Comparison of ENCODE assay signal across 26 cellular contexts in the genomic region with DNA sequence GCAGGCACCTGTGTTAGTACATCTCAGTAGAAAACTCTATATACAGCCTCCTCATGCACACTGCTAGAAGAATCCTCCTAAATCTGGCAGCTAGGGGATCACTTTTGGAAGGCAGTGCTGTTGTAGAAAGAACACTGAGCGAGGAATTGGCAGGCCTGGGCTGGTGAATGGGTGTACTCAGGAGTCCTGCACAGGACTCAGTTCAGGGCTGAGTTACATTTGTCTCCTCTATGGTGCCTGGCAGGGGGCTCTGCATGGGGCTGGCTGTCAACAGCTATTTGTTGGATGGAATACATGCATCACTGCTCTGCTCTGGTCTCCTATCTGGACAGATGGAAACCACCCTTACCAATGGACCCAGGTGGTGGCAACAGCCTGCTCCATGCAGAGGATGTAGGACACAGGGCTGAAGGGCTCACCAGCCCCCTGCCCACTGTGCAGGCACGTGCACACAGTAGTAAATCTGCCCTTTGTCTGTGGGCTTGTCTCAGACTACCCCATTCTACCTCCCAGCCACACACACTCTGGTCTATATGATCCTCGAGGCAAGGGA.
DNase-seq lines count a peak whose midpoint lies in the region; ATAC-seq and TF ChIP-seq lines count a peak whose summit lies in the region.
"Had no signal": no experiment of that assay in that cellular context is flagged by ENCODE, and none has a peak within 500 bp of the region (broad histone marks: within the 10 kb centered on the region; RNA-seq: fewer than 3 reads in every experiment).

No MANE protein-coding gene starts in this region.

- no peak overlapping the region for H3K4me2 ChIP-seq in PC-9

- POLR2A ChIA-PET in activated CD8-positive, alpha-beta T cell treated with anti-CD3 and anti-CD28 coated beads, Interleukin-2, amount 10 ng/mL, durations not matched to agents 7 days and 5 days (lab: Charles Lee) = no interaction called here
- POLR2A ChIA-PET in activated CD8-positive, alpha-beta T cell treated with anti-CD3 and anti-CD28 coated beads for 36 hours (lab: Charles Lee) = interaction anchor here (0.6 kb wide), 1 partner anchor 9 kb away, joined by 3 read pairs; no protein-coding TSS in a partner anchor
- POLR2A ChIA-PET in T-cell (lab: Charles Lee) = no interaction called here
- POLR2A ChIA-PET in naive thymus-derived CD4-positive, alpha-beta T cell (lab: Charles Lee) = no interaction called here
- POLR2A ChIA-PET in PC-9 (lab: Charles Lee; ENCODE audit: unreplicated experiment) = no interaction called here

- no peak for TF ChIP-seq CTCF in activated CD8-positive, alpha-beta T cell treated with anti-CD3 and anti-CD28 coated beads for 36 hours (IDR thresholded peaks at IDR 0.05)
- no peak for TF ChIP-seq CTCF in PC-9 (conservative IDR thresholded peaks at IDR 0.05)

- H3K4me1 Mint-ChIP-seq in activated CD8-positive, alpha-beta T cell treated with anti-CD3 and anti-CD28 coated beads, Interleukin-2, amount 10 ng/mL, durations not matched to agents 7 days and 5 days (ENCODE audit: low read depth) = peaks cover 30% of the 10 kb centered on the region
- peaks cover 20% of the 10 kb centered on the region for H3K4me1 Mint-ChIP-seq in activated CD8-positive, alpha-beta T cell treated with anti-CD3 and anti-CD28 coated beads for 36 hours (ENCODE audit: low read depth)
- peaks cover 30 to 37% (median 36%) of the 10 kb centered on the region in 3 donors for H3K4me1 Mint-ChIP-seq in T-cell
- peaks cover 19 to 33% (median 31%) of the 10 kb centered on the region in 7 donors for H3K4me1 Mint-ChIP-seq in naive thymus-derived CD4-positive, alpha-beta T cell

- intact Hi-C loops in activated CD8-positive, alpha-beta T cell treated with anti-CD3 and anti-CD28 coated beads for 36 hours (cut with micrococcal nuclease) = no loop called here
- intact Hi-C loops in naive thymus-derived CD4-positive, alpha-beta T cell (cut with micrococcal nuclease) = loop anchor here (10.0 kb wide), 4 partner anchors 248 to 758 kb away; a partner anchor contains a TSS
- intact Hi-C loops in aorta (cut with DNase I) = no loop called here
- intact Hi-C loops in PC-9 (cut with micrococcal nuclease; ENCODE audit: unreplicated experiment) = no loop called here

- H3K9me2 ChIP-seq in PC-9 (ENCODE audit: insufficient read depth) = no peaks in the 10 kb centered on the region

- no peaks in the 10 kb centered on the region for H3K36me3 Mint-ChIP-seq in activated CD8-positive, alpha-beta T cell treated with anti-CD3 and anti-CD28 coated beads, Interleukin-2, amount 10 ng/mL, durations not matched to agents 7 days and 5 days (ENCODE audit: low read depth)
- no peaks in the 10 kb centered on the region for H3K36me3 Mint-ChIP-seq in activated CD8-positive, alpha-beta T cell treated with anti-CD3 and anti-CD28 coated beads for 36 hours (ENCODE audit: low read depth)
- no peaks in the 10 kb centered on the region for H3K36me3 Mint-ChIP-seq in T-cell
- H3K36me3 Mint-ChIP-seq in naive thymus-derived CD4-positive, alpha-beta T cell = no peaks in the 10 kb centered on the region
- H3K36me3 Mint-ChIP-seq: activated naive CD4-positive, alpha-beta T cell treated with anti-CD3 and anti-CD28 coated beads, Interleukin-2, amount 50 U/mL, for 72 hours; brain had no signal

- no peaks in the 10 kb centered on the region for H3K27me3 Mint-ChIP-seq in activated CD8-positive, alpha-beta T cell treated with anti-CD3 and anti-CD28 coated beads, Interleukin-2, amount 10 ng/mL, durations not matched to agents 7 days and 5 days (ENCODE audit: low read depth)
- H3K27me3 Mint-ChIP-seq in activated CD8-positive, alpha-beta T cell treated with anti-CD3 and anti-CD28 coated beads for 36 hours = no peaks in the 10 kb centered on the region
- no peaks in the 10 kb centered on the region for H3K27me3 Mint-ChIP-seq in T-cell
- no peaks in the 10 kb centered on the region for H3K27me3 Mint-ChIP-seq in naive thymus-derived CD4-positive, alpha-beta T cell
- H3K27me3 Mint-ChIP-seq: brain had no signal

- CTCF ChIA-PET in activated CD8-positive, alpha-beta T cell treated with anti-CD3 and anti-CD28 coated beads, Interleukin-2, amount 10 ng/mL, durations not matched to agents 7 days and 5 days (lab: Charles Lee) = no interaction called here
- CTCF ChIA-PET in activated CD8-positive, alpha-beta T cell treated with anti-CD3 and anti-CD28 coated beads for 36 hours (lab: Charles Lee) = interaction anchor here (0.8 kb wide), 1 partner anchor 74 kb away, joined by 3 read pairs; a partner anchor contains a TSS
- CTCF ChIA-PET in T-cell (lab: Charles Lee) (no interaction called here), PC-9 (lab: Charles Lee) (interaction anchor here (0.5 kb wide), 1 partner anchor 531 kb away, joined by 9 read pairs; no protein-coding TSS in a partner anchor)
- CTCF ChIA-PET in naive thymus-derived CD4-positive, alpha-beta T cell (lab: Charles Lee) = interaction anchor here (0.6 to 0.7 kb wide), 2 partner anchors 94 to 292 kb away, joined by 3 to 5 read pairs; no protein-coding TSS in a partner anchor

- H3K4me3 ChIP-seq in naive thymus-derived CD4-positive, alpha-beta T cell (ENCODE audit: low read length) = no peak overlapping the region
- H3K4me3 ChIP-seq in aorta (ENCODE audit: low read length in 2 of 2) (no peak overlapping the region), PC-9 (no peak overlapping the region)
- H3K4me3 ChIP-seq: left ventricle myocardium inferior, psoas muscle, SK-N-MC, thyroid gland had no signal

- peak; percentile 26 for ATAC-seq in activated CD8-positive, alpha-beta T cell treated with anti-CD3 and anti-CD28 coated beads, Interleukin-2, amount 10 ng/mL, durations not matched to agents 7 days and 5 days
- no peak for ATAC-seq in activated CD8-positive, alpha-beta T cell treated with anti-CD3 and anti-CD28 coated beads for 36 hours
- ATAC-seq in T-cell (replicated peaks in 1 of 4) = peak in 2 of 4 experiments; percentile 8 to 13
- ATAC-seq in naive thymus-derived CD4-positive, alpha-beta T cell = peak; percentile 3
- ATAC-seq in aorta (ENCODE audit: low FRiP score) = peak; percentile 45
- ATAC-seq: psoas muscle had no signal

- 62 to 65% methylated on average over 3 of the region's 3 CpGs for WGBS in aorta, 2 donors

- no peak overlapping the region for H3K4me3 Mint-ChIP-seq in activated CD8-positive, alpha-beta T cell treated with anti-CD3 and anti-CD28 coated beads, Interleukin-2, amount 10 ng/mL, durations not matched to agents 7 days and 5 days
- H3K4me3 Mint-ChIP-seq in activated CD8-positive, alpha-beta T cell treated with anti-CD3 and anti-CD28 coated beads for 36 hours = no peak overlapping the region
- H3K4me3 Mint-ChIP-seq in T-cell = peak overlapping the region in 1 of 3 donors; percentile 51
- H3K4me3 Mint-ChIP-seq in naive thymus-derived CD4-positive, alpha-beta T cell = peak overlapping the region in 6 of 10 donors; percentile 3 to 73 (median 15)
- H3K4me3 Mint-ChIP-seq: brain had no signal

- H3K36me3 ChIP-seq in naive thymus-derived CD4-positive, alpha-beta T cell (ENCODE audit: control insufficient read depth in 2 of 3, insufficient read depth in 3 of 3, low read length in 3 of 3) = no peaks in the 10 kb centered on the region
- H3K36me3 ChIP-seq in aorta (ENCODE audit: control insufficient read depth in 1 of 2, insufficient read depth in 2 of 2, low read length in 1 of 2) (no peaks in the 10 kb centered on the region), PC-9 (ENCODE audit: low read depth) (no peaks in the 10 kb centered on the region)
- H3K36me3 ChIP-seq: left ventricle myocardium inferior, neutrophil, thyroid gland had no signal

- no peaks in the 10 kb centered on the region for H3K79me2 ChIP-seq in PC-9 (ENCODE audit: low read depth)

- no peak overlapping the region for H3K27ac Mint-ChIP-seq in activated CD8-positive, alpha-beta T cell treated with anti-CD3 and anti-CD28 coated beads, Interleukin-2, amount 10 ng/mL, durations not matched to agents 7 days and 5 days
- no peak overlapping the region for H3K27ac Mint-ChIP-seq in activated CD8-positive, alpha-beta T cell treated with anti-CD3 and anti-CD28 coated beads for 36 hours
- peak overlapping the region; percentile 11 to 58 for H3K27ac Mint-ChIP-seq in T-cell
- H3K27ac Mint-ChIP-seq in naive thymus-derived CD4-positive, alpha-beta T cell = peak overlapping the region in 5 of 9 donors; percentile 0 to 66 (median 33)
- H3K27ac Mint-ChIP-seq: activated naive CD4-positive, alpha-beta T cell treated with anti-CD3 and anti-CD28 coated beads, Interleukin-2, amount 50 U/mL, for 72 hours had no signal

- H3F3A ChIP-seq in PC-9 (ENCODE audit: insufficient read depth, low read depth) = peaks cover 10% of the 10 kb centered on the region; the same call in 1 of the 2 replicates

- no peak overlapping the region for H3K27ac ChIP-seq in naive thymus-derived CD4-positive, alpha-beta T cell (ENCODE audit: low read depth, low read length)
- no peak overlapping the region for H3K27ac ChIP-seq in aorta (ENCODE audit: low read depth in 1 of 2, low read length in 2 of 2)
- H3K27ac ChIP-seq in PC-9 = no peak overlapping the region
- H3K27ac ChIP-seq: left ventricle myocardium inferior, neutrophil, psoas muscle, SK-N-MC, thyroid gland had no signal

- no peak for DNase-seq in activated CD8-positive, alpha-beta T cell treated with anti-CD3 and anti-CD28 coated beads, Interleukin-2, amount 10 ng/mL, durations not matched to agents 7 days and 5 days
- no peak for DNase-seq in activated CD8-positive, alpha-beta T cell treated with anti-CD3 and anti-CD28 coated beads for 36 hours
- no peak for DNase-seq in T-cell
- no peak for DNase-seq in naive thymus-derived CD4-positive, alpha-beta T cell
- DNase-seq in aorta = no peak
- no peak for DNase-seq in NCI-H2081 treated with DMSO at 0.1 percent for 48 hours (lab: John Stamatoyannopoulos, UW)
- no peak for DNase-seq in activated gamma-delta T cell (lab: John Stamatoyannopoulos, UW)
- DNase-seq in PC-9 = no peak
- DNase-seq: activated CD4-positive, CD25-positive, alpha-beta regulatory T cell; activated CD8-positive, alpha-beta memory T cell treated with anti-CD3 and anti-CD28 coated beads for 24 hours; Calu3; effector CD8-positive, alpha-beta T cell; foreskin melanocyte; H7; hippocampal formation; left ventricle myocardium inferior; NCI-H146; NCI-H524; psoas muscle; stimulated activated CD4-positive, alpha-beta T cell treated with anti-CD3 and anti-CD28 coated beads, Interleukin-2, amount 100 ng/mL, for 48 hours; stimulated activated naive CD4-positive, alpha-beta T cell treated with Interleukin-2 at 50 U/mL for 16 hours; thyroid gland had no signal

- H4K20me1 ChIP-seq in PC-9 (ENCODE audit: insufficient read depth) = no peaks in the 10 kb centered on the region

- BruUV-seq in PC-9 (replicated peaks; lab: Mats Ljungman, UMichigan) = no TSS peak

- H3K4me1 ChIP-seq in naive thymus-derived CD4-positive, alpha-beta T cell (ENCODE audit: control insufficient read depth in 2 of 2, insufficient read depth in 2 of 2, low read length in 2 of 2) = peaks cover 3 to 23% of the 10 kb centered on the region in 2 donors
- H3K4me1 ChIP-seq in aorta (ENCODE audit: control insufficient read depth in 1 of 2, insufficient read depth in 2 of 2, low read length in 2 of 2) = peaks cover 0 to 3% of the 10 kb centered on the region in 2 donors
- peaks cover 1% of the 10 kb centered on the region for H3K4me1 ChIP-seq in PC-9 (replicated peaks; ENCODE audit: insufficient read depth)
- H3K4me1 ChIP-seq: psoas muscle had no signal

- H3K9me3 ChIP-seq in naive thymus-derived CD4-positive, alpha-beta T cell (ENCODE audit: control insufficient read depth in 2 of 3, low read length in 3 of 3) = no peaks in the 10 kb centered on the region
- no peaks in the 10 kb centered on the region for H3K9me3 ChIP-seq in aorta (ENCODE audit: control insufficient read depth, low read length)
- H3K9me3 ChIP-seq in PC-9 (ENCODE audit: insufficient read depth, low read depth) = no peaks in the 10 kb centered on the region
- H3K9me3 ChIP-seq: left ventricle myocardium inferior, neutrophil, psoas muscle, thyroid gland had no signal

- H3K9me3 Mint-ChIP-seq in activated CD8-positive, alpha-beta T cell treated with anti-CD3 and anti-CD28 coated beads, Interleukin-2, amount 10 ng/mL, durations not matched to agents 7 days and 5 days (ENCODE audit: insufficient read depth) = no peaks in the 10 kb centered on the region
- no peaks in the 10 kb centered on the region for H3K9me3 Mint-ChIP-seq in activated CD8-positive, alpha-beta T cell treated with anti-CD3 and anti-CD28 coated beads for 36 hours
- no peaks in the 10 kb centered on the region for H3K9me3 Mint-ChIP-seq in T-cell
- H3K9me3 Mint-ChIP-seq in naive thymus-derived CD4-positive, alpha-beta T cell = no peaks in the 10 kb centered on the region
- H3K9me3 Mint-ChIP-seq: activated naive CD4-positive, alpha-beta T cell treated with anti-CD3 and anti-CD28 coated beads, Interleukin-2, amount 50 U/mL, for 72 hours; brain had no signal

- H3K27me3 ChIP-seq in naive thymus-derived CD4-positive, alpha-beta T cell (ENCODE audit: control insufficient read depth in 2 of 2, insufficient read depth in 2 of 2, low read length in 2 of 2) = no peaks in the 10 kb centered on the region
- H3K27me3 ChIP-seq in aorta (ENCODE audit: control insufficient read depth in 1 of 2, insufficient read depth in 2 of 2, low read length in 1 of 2) (no peaks in the 10 kb centered on the region), PC-9 (ENCODE audit: insufficient read depth, low read depth) (no peaks in the 10 kb centered on the region)
- H3K27me3 ChIP-seq: neutrophil, thyroid gland had no signal

- no peak overlapping the region for H2AFZ ChIP-seq in PC-9

Comparison
In these comparisons a context has a peak if more than half of its experiments do, and no peak if none do; other contexts are left out.
1. CTCF ChIA-PET loops: an anchor here in activated CD8-positive, alpha-beta T cell treated with anti-CD3 and anti-CD28 coated beads for 36 hours (0.8 kb wide), naive thymus-derived CD4-positive, alpha-beta T cell (0.6 to 0.7 kb wide) and PC-9 (0.5 kb wide); none called in activated CD8-positive, alpha-beta T cell treated with anti-CD3 and anti-CD28 coated beads, Interleukin-2, amount 10 ng/mL, durations not matched to agents 7 days and 5 days and T-cell.
2. H3K27ac Mint-ChIP-seq: peak in T-cell (2 of 2) and naive thymus-derived CD4-positive, alpha-beta T cell (5 of 9); none in activated CD8-positive, alpha-beta T cell treated with anti-CD3 and anti-CD28 coated beads, Interleukin-2, amount 10 ng/mL, durations not matched to agents 7 days and 5 days (single experiment) and activated CD8-positive, alpha-beta T cell treated with anti-CD3 and anti-CD28 coated beads for 36 hours (single experiment).
3. H3K4me3 Mint-ChIP-seq: peak in naive thymus-derived CD4-positive, alpha-beta T cell (6 of 10); none in activated CD8-positive, alpha-beta T cell treated with anti-CD3 and anti-CD28 coated beads, Interleukin-2, amount 10 ng/mL, durations not matched to agents 7 days and 5 days (single experiment) and activated CD8-positive, alpha-beta T cell treated with anti-CD3 and anti-CD28 coated beads for 36 hours (single experiment).
4. intact Hi-C loops: an anchor here in naive thymus-derived CD4-positive, alpha-beta T cell (10.0 kb wide); none called in activated CD8-positive, alpha-beta T cell treated with anti-CD3 and anti-CD28 coated beads for 36 hours, aorta and PC-9.